ENCODE assay signal across 8 cellular contexts in genomic region chr22:37933711-37934376, GRCh38. TPM values are rescaled to one million over a fixed set of nuclear protein-coding genes. Genes with fewer than 3 reads are reported as not detected.
A peak's percentile ranks its signal among the peaks of the same experiment; 100 is the strongest.
DNase-seq lines count a peak whose midpoint lies in the region; ATAC-seq and TF ChIP-seq lines count a peak whose summit lies in the region.

No MANE protein-coding gene starts in this region.

- H3K9me3 ChIP-seq in esophagus squamous epithelium, result no peaks in the 10 kb centered on the region

- H3K27ac Mint-ChIP-seq in naive B cell, result peak overlapping the region in 3 of 6 donors; percentile 59 to 73 (median 64)

- H3K4me3 Mint-ChIP-seq in naive B cell, result no peak overlapping the region

- H3K4me1 ChIP-seq in esophagus squamous epithelium, result peaks cover 36 to 64% (median 37%) of the 10 kb centered on the region in 3 donors

- H3K36me3 Mint-ChIP-seq in naive B cell, result peaks cover 0 to 10% of the 10 kb centered on the region in 2 donors

- H3K4me1 Mint-ChIP-seq in naive B cell, result peaks cover 5 to 31% (median 21%) of the 10 kb centered on the region in 3 donors

- ATAC-seq in GM18511 (IDR thresholded peaks at IDR 0.05; ENCODE audit: unreplicated experiment) (peak; percentile 68), HG03442 (IDR thresholded peaks at IDR 0.05; ENCODE audit: unreplicated experiment) (peak; percentile 62), naive B cell (ENCODE audit: low read depth in 2 of 2) (peak; percentile 99)

- no peaks in the 10 kb centered on the region for H3K27me3 Mint-ChIP-seq in naive B cell

- H3K4me3 ChIP-seq in AG04449 (ENCODE audit: low read depth, low read length) (no peak overlapping the region), esophagus squamous epithelium (no peak overlapping the region)

- no peak for TF ChIP-seq POLR2A in esophagus squamous epithelium (IDR thresholded peaks at IDR 0.05)

- no peaks in the 10 kb centered on the region for H3K27me3 ChIP-seq in esophagus squamous epithelium

- DNase-seq in AG04449 (ENCODE audit: low read depth, low spot score) (peak; percentile 31), OCI-M1 (lab: John Stamatoyannopoulos, UW) (peak; percentile 96), esophagus squamous epithelium (lab: John Stamatoyannopoulos, UW) (peak; percentile 31), naive B cell (peak; percentile 71)
- peak; percentile 87 for DNase-seq in activated T-cell treated with anti-CD3 and anti-CD28 coated beads, Interleukin-2, amount 50 U/mL, for 1 hour
- DNase-seq in stimulated activated CD8-positive, alpha-beta memory T cell treated with anti-CD3 and anti-CD28 coated beads, Interleukin-7, amount 100 ng/mL, for 24 hours (ENCODE audit: low read depth), result peak; percentile 64

- CTCF ChIA-PET in AG04449 (lab: Yijun Ruan, JAX), result interaction anchor here (0.6 to 7.7 kb wide), 20 partner anchors 10 to 252 kb away, joined by 3 to 159 read pairs (median 6); partner anchors contain the start of gene MICALL1

- POLR2A ChIA-PET in AG04449 (lab: Yijun Ruan, JAX), result interaction anchor here (0.6 to 0.9 kb wide), 2 partner anchors 46 to 71 kb away, joined by 3 read pairs; no protein-coding TSS in a partner anchor

- WGBS in esophagus squamous epithelium, 2 donors, result 2 to 13% methylated on average over 4 to 7 of the region's 13 CpGs

- TF ChIP-seq CTCF in AG04449 (IDR thresholded peaks at IDR 0.05; ENCODE audit: insufficient read depth, low read length, missing control alignments) (peak; percentile 100), esophagus squamous epithelium (IDR thresholded peaks at IDR 0.05) (peak; percentile 85 to 99 (median 96))

- intact Hi-C loops in esophagus squamous epithelium (cut with DNase I), result loop anchor here (5.0 kb wide), 1 partner anchor 52 kb away; no protein-coding TSS in a partner anchor

- peak overlapping the region; percentile 76 to 90 (median 86) for H3K27ac ChIP-seq in esophagus squamous epithelium

- H3K9me3 Mint-ChIP-seq in naive B cell, result no peaks in the 10 kb centered on the region

- peaks cover 30 to 91% (median 43%) of the 10 kb centered on the region in 3 donors for H3K36me3 ChIP-seq in esophagus squamous epithelium

RNA-seq across cellular contexts. Expression of gene C22orf23, which starts 19.6 kb away (rescaled TPM):
- under 1 TPM in 2 of 4 donors, not detected in 2; 0.13 to 0.38 TPM for total RNA-seq in esophagus squamous epithelium
- not detected for polyA plus RNA-seq in naive B cell (ENCODE audit: low read depth in 6 of 6)

RNA-seq across cellular contexts. Expression of gene POLR2F, which starts 19.7 kb away (rescaled TPM):
- total RNA-seq in esophagus squamous epithelium, result 10 to 100 TPM; 31.7 to 56.1 (median 46.9) TPM
- 100 to 1,000 TPM; 113 to 131 (median 123) TPM for polyA plus RNA-seq in naive B cell (ENCODE audit: low read depth in 6 of 6)

RNA-seq across cellular contexts. Expression of gene MICALL1, which starts 27.7 kb away (rescaled TPM):
- total RNA-seq in esophagus squamous epithelium, result 100 to 1,000 TPM in 2 of 4 donors, 10 to 100 TPM in 2; 64.7 to 139 (median 88.4) TPM
- 1 to 10 TPM; 2.6 to 8.0 (median 3.1) TPM for polyA plus RNA-seq in naive B cell (ENCODE audit: low read depth in 6 of 6)

RNA-seq across cellular contexts. Expression of gene SOX10, which starts 50.5 kb away (rescaled TPM):
- 1 to 10 TPM in 2 of 4 donors, under 1 TPM in 1, not detected in 1; 0.44 to 1.7 (median 1.5) TPM for total RNA-seq in esophagus squamous epithelium
- polyA plus RNA-seq in naive B cell (ENCODE audit: low read depth in 6 of 6), result not detected

Comparison
In these comparisons a context has a peak if more than half of its experiments do, and no peak if none do; other contexts are left out.
1. DNase-seq: peak in every context shown above with its lines; median percentile 96 in OCI-M1; 87 in activated T-cell treated with anti-CD3 and anti-CD28 coated beads, Interleukin-2, amount 50 U/mL, for 1 hour; 71 in naive B cell; 64 in stimulated activated CD8-positive, alpha-beta memory T cell treated with anti-CD3 and anti-CD28 coated beads, Interleukin-7, amount 100 ng/mL, for 24 hours; 31 in AG04449; 31 in esophagus squamous epithelium.